ENCODE assay signal across 21 cellular contexts in the genomic region with DNA sequence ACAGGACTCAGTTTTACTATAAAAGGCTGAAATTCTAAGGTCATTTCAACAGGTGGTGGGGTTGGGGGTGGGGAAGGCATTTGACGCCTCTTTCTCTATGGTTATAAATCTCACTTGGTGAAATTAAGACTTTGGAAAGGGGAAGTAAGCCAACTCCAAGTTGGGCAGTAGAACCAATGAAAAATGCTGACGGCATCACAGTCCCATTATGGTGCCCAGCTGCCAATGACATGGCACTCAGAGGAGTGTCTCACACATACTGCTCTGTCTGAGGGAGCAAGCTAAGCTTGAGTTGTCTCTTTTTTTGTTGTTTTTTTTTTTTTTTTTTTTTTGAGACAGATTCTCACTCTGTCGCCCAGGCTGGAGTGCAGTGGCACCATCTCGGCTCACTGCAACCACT.
"Had no signal": no experiment of that assay in that cellular context is flagged by ENCODE, and none has a peak within 500 bp of the region (broad histone marks: within the 10 kb centered on the region; RNA-seq: fewer than 3 reads in every experiment).

No MANE protein-coding gene starts in this region.

- DNase-seq: activated B cell treated with CpG ODN at 0.5 μM for 24 hours; activated CD4-positive, alpha-beta T cell treated with anti-CD3 and anti-CD28 coated beads for 1 hour; activated CD4-positive, alpha-beta T cell treated with anti-CD3 and anti-CD28 coated beads, Interleukin-2, amount 10 ng/mL, durations not matched to agents 24 days and 14 days; activated CD4-positive, alpha-beta T cell treated with anti-CD3 and anti-CD28 coated beads, Interleukin-2, amount 50 U/mL, for 48 hours; activated CD8-positive, alpha-beta memory T cell treated with anti-CD3 and anti-CD28 coated beads, Interleukin-2, amount 10 ng/mL, durations not matched to agents 7 days and 5 days; activated effector memory CD4-positive, alpha-beta T cell treated with Interleukin-2 at 50 U/mL for 16 hours; activated naive CD4-positive, alpha-beta T cell; activated T-cell treated with anti-CD3 and anti-CD28 coated beads, Interleukin-2, amount 50 U/mL, for 24 hours; aorta; central memory CD4-positive, alpha-beta T cell; KG1; NCI-H1092; NCI-H1417; NCI-H1694; NCI-H2029; NCI-H2107; NCI-H510A treated with DMSO at 0.1 percent for 48 hours; NCI-H69; NK-92 treated with Interleukin-12 subunit alpha and Interleukin-12 subunit beta, amount 100 ng/mL, for 24 hours; PC-3; SHP77 treated with DMSO at 0.1 percent for 48 hours had no signal

- ATAC-seq: activated CD8-positive, alpha-beta memory T cell treated with anti-CD3 and anti-CD28 coated beads, Interleukin-2, amount 10 ng/mL, durations not matched to agents 7 days and 5 days; PC-3 had no signal
